11 cellular contexts compared by ENCODE assay signal in the genomic region with DNA sequence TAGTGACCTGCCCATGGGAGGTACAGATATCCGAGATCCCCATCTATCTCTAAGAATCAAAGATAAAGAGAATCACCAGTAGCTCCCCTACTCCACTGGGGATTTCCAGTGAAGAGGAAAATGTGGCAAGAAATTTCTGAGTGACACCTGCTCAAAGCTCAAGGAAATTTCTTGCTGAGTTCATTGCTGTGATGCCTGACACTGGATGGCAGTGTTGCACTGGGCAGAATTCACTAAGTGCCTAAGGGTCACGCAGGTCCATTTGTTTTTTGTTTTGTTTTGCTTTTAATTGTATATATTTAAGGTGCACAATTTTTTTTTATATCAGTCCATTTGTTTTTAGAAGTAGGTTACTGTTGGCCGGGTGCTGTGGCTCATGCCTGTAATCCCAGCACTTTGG.
DNase-seq lines count a peak whose midpoint lies in the region; ATAC-seq and TF ChIP-seq lines count a peak whose summit lies in the region.
"Had no signal": no experiment of that assay in that cellular context is flagged by ENCODE, and none has a peak within 500 bp of the region (broad histone marks: within the 10 kb centered on the region; RNA-seq: fewer than 3 reads in every experiment).

No MANE protein-coding gene starts in this region.

- ATAC-seq in psoas muscle = no peak

- H3K36me3 ChIP-seq in psoas muscle (ENCODE audit: insufficient read depth in 1 of 2, low read depth in 1 of 2) = no peaks in the 10 kb centered on the region
- H3K36me3 ChIP-seq: HAP-1, Peyer's patch had no signal

- H3K9me3 ChIP-seq in psoas muscle = no peaks in the 10 kb centered on the region
- H3K9me3 ChIP-seq: HAP-1, Peyer's patch had no signal

- DNase-seq in NCI-H1417 (lab: John Stamatoyannopoulos, UW) = peak; percentile 8 to 71 (median 41)
- no peak for DNase-seq in NCI-H1417 treated with DMSO at 0.1 percent for 48 hours (lab: John Stamatoyannopoulos, UW)
- peak; percentile 18 for DNase-seq in NCI-H2107 treated with DMSO at 0.1 percent for 48 hours (lab: John Stamatoyannopoulos, UW; ENCODE audit: unreplicated experiment)
- DNase-seq in dorsolateral prefrontal cortex = peak in 5 of 10 donors; percentile 38 to 65 (median 49)
- DNase-seq in psoas muscle = no peak
- no peak for DNase-seq in NCI-H2029 (lab: John Stamatoyannopoulos, UW)
- DNase-seq in NCI-H146 treated with DMSO at 0.1 percent for 48 hours (lab: John Stamatoyannopoulos, UW; ENCODE audit: unreplicated experiment) = no peak
- no peak for DNase-seq in activated CD4-positive, CD25-positive, alpha-beta regulatory T cell treated with anti-CD3 and anti-CD28 coated beads, Interleukin-2, amount 50 U/mL, for 72 hours
- DNase-seq: islet precursor cell, Peyer's patch had no signal

- intact Hi-C loops in dorsolateral prefrontal cortex (cut with DNase I) (loop anchor here (2.0 to 10.0 kb wide), 3 partner anchors 144 to 1124 kb away; no protein-coding TSS in a partner anchor), psoas muscle (cut with DNase I) (no loop called here)

- peak in 54 of 56 donors; percentile 42 to 87 (median 67) for TF ChIP-seq CTCF in dorsolateral prefrontal cortex (IDR thresholded peaks at IDR 0.05 in 54 of 56, conservative IDR thresholded peaks at IDR 0.05 in 2 of 56; ENCODE audit: low read depth in 1 of 56, partially characterized antibody in 56 of 56)
- peak; percentile 10 for TF ChIP-seq CTCF in psoas muscle (IDR thresholded peaks at IDR 0.05)

- H3K27me3 ChIP-seq in dorsolateral prefrontal cortex (no peaks in the 10 kb centered on the region), psoas muscle (ENCODE audit: insufficient read depth in 3 of 3, low read length in 2 of 3) (peaks cover 0 to 1% (median 0%) of the 10 kb centered on the region in 3 donors)
- H3K27me3 ChIP-seq: Peyer's patch had no signal

- no peak overlapping the region for H3K4me3 ChIP-seq in dorsolateral prefrontal cortex
- no peak overlapping the region for H3K4me3 ChIP-seq in psoas muscle
- H3K4me3 ChIP-seq: HAP-1, Peyer's patch had no signal

- WGBS in psoas muscle, 3 donors = 38 to 47% (median 38%) methylated on average over 3 of the region's 3 CpGs

- H3K27ac ChIP-seq in dorsolateral prefrontal cortex (no peak overlapping the region), psoas muscle (no peak overlapping the region)
- H3K27ac ChIP-seq: Peyer's patch had no signal

- no peaks in the 10 kb centered on the region for H3K4me1 ChIP-seq in psoas muscle
- H3K4me1 ChIP-seq: Peyer's patch had no signal

Comparison
In these comparisons a context has a peak if more than half of its experiments do, and no peak if none do; other contexts are left out.
1. DNase-seq: peak in NCI-H1417 (3 of 3) and NCI-H2107 treated with DMSO at 0.1 percent for 48 hours (single experiment); none in NCI-H1417 treated with DMSO at 0.1 percent for 48 hours (single experiment), psoas muscle (0 of 2), NCI-H2029 (single experiment), NCI-H146 treated with DMSO at 0.1 percent for 48 hours (single experiment) and activated CD4-positive, CD25-positive, alpha-beta regulatory T cell treated with anti-CD3 and anti-CD28 coated beads, Interleukin-2, amount 50 U/mL, for 72 hours (single experiment).
2. intact Hi-C loops: an anchor here in dorsolateral prefrontal cortex (2.0 to 10.0 kb wide); none called in psoas muscle.